In the genomic region with DNA sequence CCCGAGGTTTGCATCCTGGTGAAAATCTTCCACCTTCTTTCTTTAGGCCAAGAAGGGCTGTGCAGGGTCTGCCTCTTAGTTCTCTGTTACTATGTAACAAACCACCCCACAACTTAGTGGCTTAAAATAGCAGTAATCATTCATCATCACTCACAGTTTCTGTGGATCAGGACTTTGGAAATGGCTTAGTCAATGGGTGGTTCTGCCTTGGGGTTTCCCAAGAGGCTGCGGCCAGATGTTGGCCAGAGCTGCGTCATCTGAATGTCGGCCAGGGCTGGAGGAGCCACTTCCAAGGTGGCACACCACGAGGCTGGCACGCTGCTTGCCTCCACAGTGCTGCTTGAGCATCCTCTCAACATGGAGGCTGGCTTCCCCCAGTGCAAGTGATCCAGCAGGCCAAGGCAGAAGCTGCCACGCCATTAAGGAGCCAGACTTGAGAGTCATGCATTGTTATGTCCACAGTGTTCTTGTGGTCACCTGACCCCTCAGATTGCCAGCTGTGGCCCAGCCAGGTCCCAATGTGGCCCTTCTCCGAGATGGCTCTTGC, we compare ENCODE assay signal across 17 cellular contexts.
DNase-seq lines count a peak whose midpoint lies in the region; ATAC-seq and TF ChIP-seq lines count a peak whose summit lies in the region.
"Had no signal": no experiment of that assay in that cellular context is flagged by ENCODE, and none has a peak within 500 bp of the region (broad histone marks: within the 10 kb centered on the region; RNA-seq: fewer than 3 reads in every experiment).

No MANE protein-coding gene starts in this region.

- no peak overlapping the region for H2AFZ ChIP-seq in PC-3 (ENCODE audit: low read length)

- no peaks in the 10 kb centered on the region for H3K9me2 ChIP-seq in PC-3 (replicated peaks; ENCODE audit: low read length)

- ATAC-seq in PC-3 (no peak), GM21576 (IDR thresholded peaks at IDR 0.05; ENCODE audit: unreplicated experiment) (no peak)

- H3F3A ChIP-seq in PC-3 (ENCODE audit: low read length, unreplicated experiment): no peaks in the 10 kb centered on the region

- intact Hi-C loops in PC-3 (cut with micrococcal nuclease): no loop called here

- H3K4me1 ChIP-seq in BLaER1 (peaks cover 79% of the 10 kb centered on the region), PC-3 (ENCODE audit: insufficient read depth, low read length) (peaks cover 5% of the 10 kb centered on the region; the same call in 1 of the 2 replicates)

- H3K27ac ChIP-seq in BLaER1 (peak overlapping the region; percentile 97), WERI-Rb-1 (peak overlapping the region; percentile 79), PC-3 (ENCODE audit: low read length) (no peak overlapping the region)

- no peak for TF ChIP-seq CTCF in WERI-Rb-1 (IDR thresholded peaks at IDR 0.05; ENCODE audit: low read depth, low read length)
- TF ChIP-seq CTCF in fibroblast of the aortic adventitia (IDR thresholded peaks at IDR 0.05; ENCODE audit: insufficient read depth, low read length): no peak
- no peak for TF ChIP-seq CTCF in PC-3 (conservative IDR thresholded peaks at IDR 0.05; ENCODE audit: low read depth, low read length)

- H3K36me3 ChIP-seq in BLaER1: no peaks in the 10 kb centered on the region
- H3K36me3 ChIP-seq in WERI-Rb-1: no peaks in the 10 kb centered on the region
- H3K36me3 ChIP-seq in PC-3 (ENCODE audit: low read depth, low read length): no peaks in the 10 kb centered on the region

- BruUV-seq in PC-3 (replicated peaks; lab: Mats Ljungman, UMichigan): no TSS peak

- H3K27me3 ChIP-seq in BLaER1 (no peaks in the 10 kb centered on the region), WERI-Rb-1 (ENCODE audit: insufficient read depth, low read depth, severe bottlenecking) (no peaks in the 10 kb centered on the region), PC-3 (ENCODE audit: low read length) (no peaks in the 10 kb centered on the region)

- H3K9ac ChIP-seq in BLaER1 (peak overlapping the region; percentile 45; the same call in 1 of the 2 replicates), PC-3 (ENCODE audit: low read length) (no peak overlapping the region)

- H3K79me2 ChIP-seq in PC-3 (ENCODE audit: low read length): no peaks in the 10 kb centered on the region

- POLR2A ChIA-PET in PC-3 (lab: Charles Lee; ENCODE audit: unreplicated experiment): no interaction called here

- no peaks in the 10 kb centered on the region for H4K20me1 ChIP-seq in BLaER1
- no peaks in the 10 kb centered on the region for H4K20me1 ChIP-seq in PC-3 (ENCODE audit: low read length)

- H3K4me3 ChIP-seq in BLaER1 (no peak overlapping the region), WERI-Rb-1 (ENCODE audit: low read depth, low read length) (no peak overlapping the region), fibroblast of the aortic adventitia (ENCODE audit: low read depth, low read length) (no peak overlapping the region), PC-3 (ENCODE audit: low read length) (no peak overlapping the region)

- H3K9me3 ChIP-seq in BLaER1: peaks cover 5% of the 10 kb centered on the region
- H3K9me3 ChIP-seq in WERI-Rb-1 (ENCODE audit: severe bottlenecking): no peaks in the 10 kb centered on the region
- no peaks in the 10 kb centered on the region for H3K9me3 ChIP-seq in PC-3 (ENCODE audit: low read length)

- CTCF ChIA-PET in PC-3 (lab: Charles Lee): no interaction called here

- DNase-seq in HS-5 (ENCODE audit: low read depth) (peak; percentile 38), WERI-Rb-1 (no peak), fibroblast of the aortic adventitia (ENCODE audit: low read depth) (peak; percentile 33), PC-3 (no peak), NCI-H446 treated with DMSO at 0.1 percent for 48 hours (lab: John Stamatoyannopoulos, UW) (no peak)
- DNase-seq: DMS79 treated with DMSO at 0.1 percent for 48 hours, KG1, NCI-H1048, NCI-H1436, NCI-H2029, NCI-H2171 treated with DMSO at 0.1 percent for 48 hours, NCI-H446, RPMI8226, SHP77 treated with DMSO at 0.1 percent for 48 hours, T-helper 1 cell had no signal

- H3K4me2 ChIP-seq in BLaER1: peak overlapping the region; percentile 90
- no peak overlapping the region for H3K4me2 ChIP-seq in PC-3 (ENCODE audit: low read length)

Comparison
In these comparisons a context has a peak if more than half of its experiments do, and no peak if none do; other contexts are left out.
1. DNase-seq: peak in HS-5 (single experiment) and fibroblast of the aortic adventitia (single experiment); none in WERI-Rb-1 (single experiment), PC-3 (single experiment) and NCI-H446 treated with DMSO at 0.1 percent for 48 hours (single experiment).